Comparison of ENCODE assay signal across 1 cellular context in genomic region chr10:131841131-131841661, GRCh38.
TF ChIP-seq lines count a peak whose summit lies in the region.

No MANE protein-coding gene starts in this region.

TF ChIP-seq in HepG2, 621 proteins besides CTCF, POLR2A, EP300 and RAD21:
- TF ChIP-seq, protein P1, sequence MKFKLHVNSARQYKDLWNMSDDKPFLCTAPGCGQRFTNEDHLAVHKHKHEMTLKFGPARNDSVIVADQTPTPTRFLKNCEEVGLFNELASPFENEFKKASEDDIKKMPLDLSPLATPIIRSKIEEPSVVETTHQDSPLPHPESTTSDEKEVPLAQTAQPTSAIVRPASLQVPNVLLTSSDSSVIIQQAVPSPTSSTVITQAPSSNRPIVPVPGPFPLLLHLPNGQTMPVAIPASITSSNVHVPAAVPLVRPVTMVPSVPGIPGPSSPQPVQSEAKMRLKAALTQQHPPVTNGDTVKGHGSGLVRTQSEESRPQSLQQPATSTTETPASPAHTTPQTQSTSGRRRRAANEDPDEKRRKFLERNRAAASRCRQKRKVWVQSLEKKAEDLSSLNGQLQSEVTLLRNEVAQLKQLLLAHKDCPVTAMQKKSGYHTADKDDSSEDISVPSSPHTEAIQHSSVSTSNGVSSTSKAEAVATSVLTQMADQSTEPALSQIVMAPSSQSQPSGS (CRISPR knock-in tag; IDR thresholded peaks at IDR 0.05): no peak
- TF ChIP-seq MEIS2 (CRISPR knock-in tag; IDR thresholded peaks at IDR 0.05) (no peak), RBM22 (optimal IDR thresholded peaks at IDR 0.05; ENCODE audit: low read length) (no peak), SMAD1 (CRISPR knock-in tag; IDR thresholded peaks at IDR 0.05; ENCODE audit: borderline replicate concordance, low read depth) (no peak), PCBP1 (IDR thresholded peaks at IDR 0.05; ENCODE audit: borderline replicate concordance, low read depth, low read length) (no peak), KDM1A (CRISPR knock-in tag; IDR thresholded peaks at IDR 0.05) (no peak), STAT5B (CRISPR knock-in tag; IDR thresholded peaks at IDR 0.05) (no peak), ZNF720 (CRISPR knock-in tag; IDR thresholded peaks at IDR 0.05) (no peak), ESRRA (CRISPR knock-in tag; IDR thresholded peaks at IDR 0.05; ENCODE audit: low read depth) (no peak), ZNF710 (CRISPR knock-in tag; IDR thresholded peaks at IDR 0.05; ENCODE audit: borderline replicate concordance) (no peak), HOXA9 (CRISPR knock-in tag; IDR thresholded peaks at IDR 0.05; ENCODE audit: borderline replicate concordance) (no peak), ZFY (CRISPR knock-in tag; IDR thresholded peaks at IDR 0.05) (no peak)
